16 cellular contexts compared by ENCODE assay signal in genomic region chr14:24892730-24893059, GRCh38.
DNase-seq lines count a peak whose midpoint lies in the region; ATAC-seq and TF ChIP-seq lines count a peak whose summit lies in the region.
"Had no signal": no experiment of that assay in that cellular context is flagged by ENCODE, and none has a peak within 500 bp of the region (broad histone marks: within the 10 kb centered on the region; RNA-seq: fewer than 3 reads in every experiment).

No MANE protein-coding gene starts in this region.

- H3K4me1 Mint-ChIP-seq in GM23338 (peaks cover 11% of the 10 kb centered on the region; the same call in 2 of the 3 replicates), glutamatergic neuron (ENCODE audit: low read depth, unreplicated experiment) (no peaks in the 10 kb centered on the region)
- H3K4me1 Mint-ChIP-seq: CD4-positive, alpha-beta memory T cell had no signal

- peaks cover 6% of the 10 kb centered on the region for H3K9me3 Mint-ChIP-seq in GM23338
- H3K9me3 Mint-ChIP-seq in glutamatergic neuron (ENCODE audit: unreplicated experiment), result peaks cover 3% of the 10 kb centered on the region

- H3K4me3 Mint-ChIP-seq in GM23338, result no peak overlapping the region
- no peak overlapping the region for H3K4me3 Mint-ChIP-seq in glutamatergic neuron (ENCODE audit: unreplicated experiment)
- H3K4me3 Mint-ChIP-seq: CD4-positive, alpha-beta memory T cell had no signal

- H3K9me3 ChIP-seq in lower lobe of right lung, result peaks cover 12% of the 10 kb centered on the region
- H3K9me3 ChIP-seq: BE2C had no signal

- DNase-seq in GM23338 (ENCODE audit: low spot score) (peak; percentile 12), NCI-H2029 (lab: John Stamatoyannopoulos, UW) (peak; percentile 62), glutamatergic neuron (peak; percentile 15), lower lobe of right lung (no peak), RWPE1 (ENCODE audit: low spot score) (no peak), HuH-7.5 (ENCODE audit: low spot score) (no peak), GM19240 (ENCODE audit: insufficient read length, low spot score) (no peak)
- no peak for DNase-seq in stimulated activated naive CD4-positive, alpha-beta T cell (lab: John Stamatoyannopoulos, UW)
- DNase-seq: BE2C; CD4-positive, alpha-beta memory T cell; DND-41; GF-D8; GM23248; H7 had no signal

- intact Hi-C loops in lower lobe of right lung (cut with DNase I), result no loop called here

- peak overlapping the region; percentile 46; the same call in 1 of the 2 replicates for H3K27ac Mint-ChIP-seq in GM23338
- H3K27ac Mint-ChIP-seq in glutamatergic neuron (ENCODE audit: unreplicated experiment), result no peak overlapping the region
- H3K27ac Mint-ChIP-seq: CD4-positive, alpha-beta memory T cell had no signal

- no peak overlapping the region for H3K4me2 ChIP-seq in GM23338
- H3K4me2 ChIP-seq: A549 had no signal

- H3K36me3 Mint-ChIP-seq in GM23338 (ENCODE audit: low read depth), result no peaks in the 10 kb centered on the region; the same call in 2 of the 3 replicates
- no peaks in the 10 kb centered on the region for H3K36me3 Mint-ChIP-seq in glutamatergic neuron (ENCODE audit: unreplicated experiment)
- H3K36me3 Mint-ChIP-seq: CD4-positive, alpha-beta memory T cell had no signal

- H3K36me3 ChIP-seq in GM23338 (ENCODE audit: insufficient read depth), result no peaks in the 10 kb centered on the region
- no peaks in the 10 kb centered on the region for H3K36me3 ChIP-seq in lower lobe of right lung
- H3K36me3 ChIP-seq: BE2C had no signal

- H3K27me3 Mint-ChIP-seq in GM23338 (ENCODE audit: insufficient read depth, low read depth, poor library complexity), result no peaks in the 10 kb centered on the region
- no peaks in the 10 kb centered on the region for H3K27me3 Mint-ChIP-seq in glutamatergic neuron (ENCODE audit: unreplicated experiment)

- H3K4me3 ChIP-seq in GM23338 (no peak overlapping the region), lower lobe of right lung (no peak overlapping the region)
- H3K4me3 ChIP-seq: A549, GM23248 had no signal

- no peaks in the 10 kb centered on the region for H3F3A ChIP-seq in GM23338 (replicated peaks; ENCODE audit: low read depth)

- no peak overlapping the region for H2AFZ ChIP-seq in GM23338
- H2AFZ ChIP-seq: GM23248 had no signal

- H3K9me2 ChIP-seq in GM23338 (ENCODE audit: insufficient read depth), result no peaks in the 10 kb centered on the region

- CTCF ChIA-PET in RWPE1 (lab: Yijun Ruan, JAX), result no interaction called here

- no peaks in the 10 kb centered on the region for H3K79me2 ChIP-seq in GM23338 (replicated peaks; ENCODE audit: insufficient read depth)

- ATAC-seq in GM23338 (no peak), lower lobe of right lung (peak; percentile 29 to 46)
- ATAC-seq: A549 had no signal

- POLR2A ChIA-PET in RWPE1 (lab: Yijun Ruan, JAX; ENCODE audit: low non-redundant PET), result no interaction called here

- TF ChIP-seq CTCF in GM23338 (conservative IDR thresholded peaks at IDR 0.05; ENCODE audit: low read depth in 2 of 2), result no peak
- TF ChIP-seq CTCF in glutamatergic neuron (IDR thresholded peaks at IDR 0.05; ENCODE audit: partially characterized antibody, unreplicated experiment), result no peak
- TF ChIP-seq CTCF in lower lobe of right lung (IDR thresholded peaks at IDR 0.05), result no peak
- TF ChIP-seq CTCF in RWPE1 (conservative IDR thresholded peaks at IDR 0.05; ENCODE audit: low read depth), result no peak

- H3K27ac ChIP-seq in GM23338 (ENCODE audit: low read depth) (no peak overlapping the region), lower lobe of right lung (no peak overlapping the region), RWPE1 (no peak overlapping the region)
- H3K27ac ChIP-seq: A549, C4-2B, GM23248 had no signal

- peaks cover 2% of the 10 kb centered on the region; the same call in 1 of the 2 replicates for H3K4me1 ChIP-seq in GM23338 (ENCODE audit: insufficient read depth)
- peaks cover 7% of the 10 kb centered on the region for H3K4me1 ChIP-seq in lower lobe of right lung
- H3K4me1 ChIP-seq: A549, BE2C had no signal

- no peaks in the 10 kb centered on the region for H4K20me1 ChIP-seq in GM23338 (replicated peaks; ENCODE audit: insufficient read depth)

- no peaks in the 10 kb centered on the region for H3K27me3 ChIP-seq in GM23338 (ENCODE audit: insufficient read depth)
- H3K27me3 ChIP-seq in lower lobe of right lung (ENCODE audit: low read depth), result no peaks in the 10 kb centered on the region
- H3K27me3 ChIP-seq: BE2C had no signal

TF ChIP-seq in GM23338, 12 proteins besides CTCF, POLR2A, EP300 and RAD21 (continues in another document):
- TF ChIP-seq EZH2phosphoT487 (IDR thresholded peaks at IDR 0.05; ENCODE audit: unreplicated experiment), result no peak
- TF ChIP-seq ZNF114 (CRISPR knock-in tag; IDR thresholded peaks at IDR 0.05), result no peak
- no peak for TF ChIP-seq NANOG (IDR thresholded peaks at IDR 0.05; ENCODE audit: borderline replicate concordance)
- no peak for TF ChIP-seq EZH2 (IDR thresholded peaks at IDR 0.05; ENCODE audit: low read depth, unreplicated experiment)
- TF ChIP-seq REST (IDR thresholded peaks at IDR 0.05; ENCODE audit: unreplicated experiment), result no peak

Comparison
In these comparisons a context has a peak if more than half of its experiments do, and no peak if none do; other contexts are left out.
1. DNase-seq: peak in GM23338 (single experiment), NCI-H2029 (single experiment) and glutamatergic neuron (single experiment); none in lower lobe of right lung (single experiment), RWPE1 (single experiment), stimulated activated naive CD4-positive, alpha-beta T cell (0 of 6), HuH-7.5 (single experiment) and GM19240 (single experiment).